8 cellular contexts compared by ENCODE assay signal in the genomic region with DNA sequence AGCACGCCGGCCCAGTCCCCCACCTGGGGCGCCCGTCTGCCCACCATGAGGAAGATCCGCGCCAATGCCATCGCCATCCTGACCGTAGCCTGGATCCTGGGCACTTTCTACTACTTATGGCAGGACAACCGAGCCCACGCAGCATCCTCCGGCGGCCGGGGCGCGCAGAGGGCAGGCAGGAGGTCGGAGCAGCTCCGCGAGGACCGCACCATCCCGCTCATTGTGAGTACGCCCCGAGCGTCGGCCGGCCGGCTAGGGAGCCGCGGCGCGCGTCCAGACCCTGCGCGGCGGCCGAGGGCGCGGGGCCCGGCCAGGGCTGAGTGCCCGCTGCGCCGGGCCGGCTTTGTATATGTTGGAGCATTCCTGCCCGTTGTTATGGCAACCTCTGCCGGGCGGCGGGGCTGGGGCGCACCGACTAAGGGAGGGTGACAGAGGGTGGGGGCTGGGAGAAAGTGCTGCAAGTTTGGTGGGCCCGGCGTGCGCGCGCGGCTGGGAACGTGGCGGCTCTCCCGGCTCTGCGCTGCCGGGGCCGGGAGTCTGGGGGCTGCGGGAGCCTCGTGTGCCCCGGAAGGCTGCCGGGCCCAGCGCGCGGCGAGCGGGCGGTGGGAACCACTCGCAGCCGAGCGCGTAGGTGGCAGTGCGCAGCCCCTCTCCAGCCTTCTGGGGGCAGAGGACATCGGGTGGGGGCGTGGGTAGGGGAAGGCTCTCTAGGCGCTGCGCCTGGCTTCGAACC. TPM values are rescaled to one million over a fixed set of nuclear protein-coding genes. Genes with fewer than 3 reads are reported as not detected.
DNase-seq lines count a peak whose midpoint lies in the region; ATAC-seq and TF ChIP-seq lines count a peak whose summit lies in the region.

No MANE protein-coding gene starts in this region.

- no peaks in the 10 kb centered on the region for H3K4me1 ChIP-seq in uterus

- H3K27ac Mint-ChIP-seq in memory B cell = no peak overlapping the region

- peak overlapping the region; percentile 74 for H3K4me3 Mint-ChIP-seq in memory B cell

- TF ChIP-seq CTCF in coronary artery (IDR thresholded peaks at IDR 0.05) = no peak
- no peak for TF ChIP-seq CTCF in uterus (IDR thresholded peaks at IDR 0.05)

- H3K27me3 ChIP-seq in uterus = peaks cover 0 to 5% of the 10 kb centered on the region in 2 donors

- no peaks in the 10 kb centered on the region for H3K9me3 Mint-ChIP-seq in memory B cell

- H3K27ac ChIP-seq in coronary artery = peak overlapping the region; percentile 64 to 88
- peak overlapping the region; percentile 51 to 62 for H3K27ac ChIP-seq in uterus

- intact Hi-C loops in uterus (cut with DNase I; ENCODE audit: low total_unique reads) = no loop called here

- peaks cover 2% of the 10 kb centered on the region for H3K4me1 Mint-ChIP-seq in memory B cell

- DNase-seq in D341Med (ENCODE audit: low spot score) (peak; percentile 72), M059J (ENCODE audit: low read depth) (peak; percentile 14), coronary artery (ENCODE audit: low spot score) (no peak), memory B cell (ENCODE audit: low spot score in 2 of 2) (peak in 1 of 2 donors; percentile 15), uterus (no peak), HPDE6-E6E7 (ENCODE audit: extremely low spot score) (no peak), T1000 (lab: John Stamatoyannopoulos, UW) (no peak)
- no peak for DNase-seq in stimulated activated CD4-positive, alpha-beta T cell treated with anti-CD3 and anti-CD28 coated beads, Interleukin-1b, Interleukin-23, amount 100 ng/mL, for 48 hours

- peak; percentile 28 for ATAC-seq in memory B cell (ENCODE audit: low read depth)

- H3K27me3 Mint-ChIP-seq in memory B cell = peaks cover 26% of the 10 kb centered on the region

- no peak for TF ChIP-seq POLR2A in uterus (IDR thresholded peaks at IDR 0.05)

- no peaks in the 10 kb centered on the region for H3K9me3 ChIP-seq in uterus

- H3K4me3 ChIP-seq in coronary artery (peak overlapping the region; percentile 77), uterus (peak overlapping the region; percentile 39 to 41)

- no peaks in the 10 kb centered on the region for H3K36me3 Mint-ChIP-seq in memory B cell

- H3K36me3 ChIP-seq in uterus = no peaks in the 10 kb centered on the region

RNA-seq across cellular contexts. Expression of gene GALNT16, which starts 0.5 kb away (rescaled TPM):
- total RNA-seq in M059J (2014; rRNA removed; shearing (Covaris generic)) = 0.20 and 0.30 TPM in 2 replicates
- 10 to 100 TPM in 3 of 4 donors, 1 to 10 TPM in 1; 2.1 to 35.9 (median 11.5) TPM for total RNA-seq in uterus

Comparison
In these comparisons a context has a peak if more than half of its experiments do, and no peak if none do; other contexts are left out.
1. DNase-seq: peak in D341Med (single experiment) and M059J (single experiment); none in coronary artery (single experiment), uterus (0 of 2), stimulated activated CD4-positive, alpha-beta T cell treated with anti-CD3 and anti-CD28 coated beads, Interleukin-1b, Interleukin-23, amount 100 ng/mL, for 48 hours (single experiment), HPDE6-E6E7 (single experiment) and T1000 (single experiment).